21 cellular contexts compared by ENCODE assay signal in genomic region chr10:112969542-112969941, GRCh38.
"Had no signal": no experiment of that assay in that cellular context is flagged by ENCODE, and none has a peak within 500 bp of the region (broad histone marks: within the 10 kb centered on the region; RNA-seq: fewer than 3 reads in every experiment).

No MANE protein-coding gene starts in this region.

- H3K4me1 Mint-ChIP-seq: memory B cell had no signal

- H3K4me3 Mint-ChIP-seq: memory B cell, nephron progenitor cell had no signal

- H3K9me3 ChIP-seq: gastroesophageal sphincter, right atrium auricular region, upper lobe of left lung had no signal

- H3K27ac Mint-ChIP-seq: activated naive CD4-positive, alpha-beta T cell treated with anti-CD3 and anti-CD28 coated beads, Interleukin-2, amount 50 U/mL, for 72 hours; memory B cell had no signal

- DNase-seq: activated CD4-positive, alpha-beta T cell treated with anti-CD3 and anti-CD28 coated beads, Interleukin-2, amount 50 U/mL, for 4 hours; activated CD4-positive, CD25-positive, alpha-beta regulatory T cell treated with anti-CD3 and anti-CD28 coated beads, Interleukin-2, amount 50 U/mL, for 72 hours; activated effector memory CD4-positive, alpha-beta T cell treated with anti-CD3 and anti-CD28 coated beads, Interleukin-2, amount 50 U/mL, for 16 hours; activated T-cell treated with anti-CD3 and anti-CD28 coated beads, Interleukin-2, amount 50 U/mL, for 1 hour; dorsolateral prefrontal cortex; kidney; left ventricle myocardium superior; nephron progenitor cell; occipital lobe; stimulated activated CD4-positive, alpha-beta T cell treated with anti-CD3 and anti-CD28 coated beads, Interleukin-4, amount 100 ng/mL, for 4 hours; stimulated activated CD8-positive, alpha-beta memory T cell treated with anti-CD3 and anti-CD28 coated beads, Interleukin-4, amount 100 ng/mL, for 48 hours; stimulated activated naive CD4-positive, alpha-beta T cell treated with Interleukin-2 at 50 U/mL for 16 hours; substantia nigra; T-helper 1 cell; T1000; upper lobe of left lung had no signal

- H3K4me3 ChIP-seq: dorsolateral prefrontal cortex, gastroesophageal sphincter, right atrium auricular region, skin epidermis, upper lobe of left lung had no signal

- H3K36me3 Mint-ChIP-seq: memory B cell had no signal

- H3K27me3 ChIP-seq: dorsolateral prefrontal cortex, gastroesophageal sphincter, right atrium auricular region, upper lobe of left lung had no signal

- H3K27ac ChIP-seq: dorsolateral prefrontal cortex, gastroesophageal sphincter, right atrium auricular region, skin epidermis, upper lobe of left lung had no signal

- H3K9me3 Mint-ChIP-seq: activated naive CD4-positive, alpha-beta T cell treated with anti-CD3 and anti-CD28 coated beads, Interleukin-2, amount 50 U/mL, for 72 hours had no signal

- ATAC-seq: activated naive CD4-positive, alpha-beta T cell treated with anti-CD3 and anti-CD28 coated beads, Interleukin-2, amount 50 U/mL, for 72 hours; gastroesophageal sphincter; left ventricle myocardium superior had no signal
